Comparison of ENCODE assay signal across 1 cellular context in genomic region chr6:110341671-110342304, GRCh38.
TF ChIP-seq lines count a peak whose summit lies in the region.

No MANE protein-coding gene starts in this region.

TF ChIP-seq in K562, 482 proteins besides CTCF, POLR2A, EP300 and RAD21 (continued from another document):
- TF ChIP-seq, protein P1, sequence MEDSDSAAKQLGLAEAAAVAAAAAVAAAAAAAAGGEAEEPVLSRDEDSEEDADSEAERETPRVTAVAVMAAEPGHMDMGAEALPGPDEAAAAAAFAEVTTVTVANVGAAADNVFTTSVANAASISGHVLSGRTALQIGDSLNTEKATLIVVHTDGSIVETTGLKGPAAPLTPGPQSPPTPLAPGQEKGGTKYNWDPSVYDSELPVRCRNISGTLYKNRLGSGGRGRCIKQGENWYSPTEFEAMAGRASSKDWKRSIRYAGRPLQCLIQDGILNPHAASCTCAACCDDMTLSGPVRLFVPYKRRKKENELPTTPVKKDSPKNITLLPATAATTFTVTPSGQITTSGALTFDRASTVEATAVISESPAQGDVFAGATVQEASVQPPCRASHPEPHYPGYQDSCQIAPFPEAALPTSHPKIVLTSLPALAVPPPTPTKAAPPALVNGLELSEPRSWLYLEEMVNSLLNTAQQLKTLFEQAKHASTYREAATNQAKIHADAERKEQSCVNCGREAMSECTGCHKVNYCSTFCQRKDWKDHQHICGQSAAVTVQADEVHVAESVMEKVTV (CRISPR knock-in tag; IDR thresholded peaks at IDR 0.05): no peak
TF ChIP-seq in K562: peak in this region for 1.
